In genomic region chr16:2707368-2708289, GRCh38 we compare ENCODE assay signal across 1 cellular context.
TF ChIP-seq lines count a peak whose summit lies in the region.

No MANE protein-coding gene starts in this region.

TF ChIP-seq in K562, 482 proteins besides CTCF, POLR2A, EP300 and RAD21:
- TF ChIP-seq ZBTB1 (CRISPR knock-in tag; IDR thresholded peaks at IDR 0.05; ENCODE audit: borderline replicate concordance, low read depth) (no peak), KHSRP (IDR thresholded peaks at IDR 0.05) (no peak), ZNF445 (CRISPR knock-in tag; IDR thresholded peaks at IDR 0.05; ENCODE audit: low read depth) (no peak), ZNF644 (tag; IDR thresholded peaks at IDR 0.05; ENCODE audit: low read depth) (no peak), SMARCA4 (IDR thresholded peaks at IDR 0.05) (no peak), PPARD (CRISPR knock-in tag; IDR thresholded peaks at IDR 0.05) (no peak), ZNF436 (CRISPR knock-in tag; IDR thresholded peaks at IDR 0.05) (no peak)
TF ChIP-seq in K562: peak in this region for 0.
